ENCODE assay signal across 21 cellular contexts in genomic region chr2:40168032-40168431, GRCh38.
A peak's percentile ranks its signal among the peaks of the same experiment; 100 is the strongest.
DNase-seq lines count a peak whose midpoint lies in the region; ATAC-seq and TF ChIP-seq lines count a peak whose summit lies in the region.
"Had no signal": no experiment of that assay in that cellular context is flagged by ENCODE, and none has a peak within 500 bp of the region (broad histone marks: within the 10 kb centered on the region; RNA-seq: fewer than 3 reads in every experiment).

No MANE protein-coding gene starts in this region.

- CTCF ChIA-PET in Calu3 (lab: Charles Lee) = no interaction called here

- no peak overlapping the region for H3K4me3 Mint-ChIP-seq in Calu3 (ENCODE audit: low read depth, unreplicated experiment)
- H3K4me3 Mint-ChIP-seq in mesothelial cell of epicardium = no peak overlapping the region
- no peak overlapping the region for H3K4me3 Mint-ChIP-seq in nephron progenitor cell
- H3K4me3 Mint-ChIP-seq: CD8-positive, alpha-beta T cell had no signal

- H3K27ac ChIP-seq in psoas muscle = no peak overlapping the region
- H3K27ac ChIP-seq: brain microvascular endothelial cell, dorsolateral prefrontal cortex, esophagus muscularis mucosa, vagina had no signal

- H3K27ac Mint-ChIP-seq in Calu3 (ENCODE audit: unreplicated experiment) = peak overlapping the region; percentile 12
- H3K27ac Mint-ChIP-seq in mesothelial cell of epicardium = peak overlapping the region; percentile 93
- no peak overlapping the region for H3K27ac Mint-ChIP-seq in nephron progenitor cell
- H3K27ac Mint-ChIP-seq: activated naive CD4-positive, alpha-beta T cell treated with anti-CD3 and anti-CD28 coated beads, Interleukin-2, amount 50 U/mL, for 72 hours; CD8-positive, alpha-beta T cell had no signal

- H3K4me3 ChIP-seq in cardiac fibroblast (replicated peaks in 1 of 2; ENCODE audit: low read depth in 2 of 2, low read length in 2 of 2) (no peak overlapping the region), psoas muscle (no peak overlapping the region), MG63 (no peak overlapping the region)
- H3K4me3 ChIP-seq: dorsolateral prefrontal cortex, esophagus muscularis mucosa, vagina had no signal

- TF ChIP-seq CTCF in Calu3 (IDR thresholded peaks at IDR 0.05; ENCODE audit: unreplicated experiment) (no peak), cardiac fibroblast (IDR thresholded peaks at IDR 0.05; ENCODE audit: low read depth, low read length) (no peak), mesothelial cell of epicardium (IDR thresholded peaks at IDR 0.05; ENCODE audit: unreplicated experiment) (no peak), psoas muscle (IDR thresholded peaks at IDR 0.05) (no peak), nephron progenitor cell (IDR thresholded peaks at IDR 0.05) (no peak)

- DNase-seq in Calu3 = peak; percentile 2
- DNase-seq in LoVo (ENCODE audit: low spot score) = peak; percentile 43
- DNase-seq in cardiac fibroblast (ENCODE audit: low read depth in 2 of 2) = peak; percentile 39 to 47
- DNase-seq in mesothelial cell of epicardium (ENCODE audit: low spot score in 2 of 2, unreplicated experiment in 2 of 2) = no peak
- no peak for DNase-seq in psoas muscle
- DNase-seq in NCI-H1048 (lab: John Stamatoyannopoulos, UW) = no peak
- DNase-seq in MG63 = no peak
- DNase-seq in nephron progenitor cell = no peak
- DNase-seq: activated CD4-positive, alpha-beta T cell treated with anti-CD3 and anti-CD28 coated beads, Interleukin-2, amount 50 U/mL, for 48 hours; activated T-cell treated with anti-CD3 and anti-CD28 coated beads, Interleukin-2, amount 50 U/mL, for 48 hours; brain microvascular endothelial cell; CD8-positive, alpha-beta T cell; dorsolateral prefrontal cortex; EL; head of caudate nucleus; NCI-H524; stimulated activated CD4-positive, alpha-beta T cell treated with anti-CD3 and anti-CD28 coated beads, Interleukin-1b, Interleukin-23, amount 100 ng/mL, for 48 hours had no signal

- WGBS in psoas muscle, 3 donors = 70 to 81% (median 75%) methylated on average over 4 of the region's 4 CpGs

- H3K36me3 Mint-ChIP-seq in Calu3 (ENCODE audit: insufficient read depth, unreplicated experiment) (peaks cover 5% of the 10 kb centered on the region), mesothelial cell of epicardium (peaks cover 2% of the 10 kb centered on the region), nephron progenitor cell (ENCODE audit: low read depth) (no peaks in the 10 kb centered on the region)
- H3K36me3 Mint-ChIP-seq: activated naive CD4-positive, alpha-beta T cell treated with anti-CD3 and anti-CD28 coated beads, Interleukin-2, amount 50 U/mL, for 72 hours; CD8-positive, alpha-beta T cell had no signal

- no peaks in the 10 kb centered on the region for H3K27me3 ChIP-seq in psoas muscle (ENCODE audit: insufficient read depth in 3 of 3, low read length in 2 of 3)
- no peaks in the 10 kb centered on the region for H3K27me3 ChIP-seq in MG63
- H3K27me3 ChIP-seq: brain microvascular endothelial cell, dorsolateral prefrontal cortex, esophagus muscularis mucosa, vagina had no signal

- no TSS peak for BruUV-seq in Calu3 (replicated peaks; lab: Mats Ljungman, UMichigan)

- H3K4me1 Mint-ChIP-seq in Calu3 (ENCODE audit: low read depth, unreplicated experiment) = peaks cover 14% of the 10 kb centered on the region
- peaks cover 31% of the 10 kb centered on the region for H3K4me1 Mint-ChIP-seq in mesothelial cell of epicardium
- H3K4me1 Mint-ChIP-seq in nephron progenitor cell = no peaks in the 10 kb centered on the region

- H3K27me3 Mint-ChIP-seq in Calu3 (ENCODE audit: unreplicated experiment) (no peaks in the 10 kb centered on the region), mesothelial cell of epicardium (ENCODE audit: low read depth) (no peaks in the 10 kb centered on the region), nephron progenitor cell (ENCODE audit: low read depth, poor library complexity) (peaks cover 4% of the 10 kb centered on the region)

- no peaks in the 10 kb centered on the region for H3K4me1 ChIP-seq in psoas muscle
- H3K4me1 ChIP-seq: vagina had no signal

- ATAC-seq in psoas muscle = no peak
- ATAC-seq: activated naive CD4-positive, alpha-beta T cell treated with anti-CD3 and anti-CD28 coated beads, Interleukin-2, amount 50 U/mL, for 72 hours; CD8-positive, alpha-beta T cell; sciatic nerve had no signal

- intact Hi-C loops in Calu3 (cut with micrococcal nuclease; ENCODE audit: unreplicated experiment) (no loop called here), psoas muscle (cut with DNase I) (no loop called here)

- H3K36me3 ChIP-seq in psoas muscle (ENCODE audit: insufficient read depth in 1 of 2, low read depth in 1 of 2) (no peaks in the 10 kb centered on the region), MG63 (no peaks in the 10 kb centered on the region)
- H3K36me3 ChIP-seq: brain microvascular endothelial cell, vagina had no signal

- H3K9me3 ChIP-seq in psoas muscle (no peaks in the 10 kb centered on the region), MG63 (no peaks in the 10 kb centered on the region)
- H3K9me3 ChIP-seq: esophagus muscularis mucosa, vagina had no signal

- H3K9me3 Mint-ChIP-seq in Calu3 (ENCODE audit: low read depth, unreplicated experiment) (no peaks in the 10 kb centered on the region), mesothelial cell of epicardium (no peaks in the 10 kb centered on the region), nephron progenitor cell (no peaks in the 10 kb centered on the region)
- H3K9me3 Mint-ChIP-seq: CD8-positive, alpha-beta T cell had no signal

Comparison
In these comparisons a context has a peak if more than half of its experiments do, and no peak if none do; other contexts are left out.
1. DNase-seq: peak in Calu3 (single experiment), LoVo (single experiment) and cardiac fibroblast (2 of 2); none in mesothelial cell of epicardium (0 of 2), psoas muscle (0 of 2), NCI-H1048 (single experiment), MG63 (single experiment) and nephron progenitor cell (single experiment).